Comparison of ENCODE assay signal across 12 cellular contexts in the genomic region with DNA sequence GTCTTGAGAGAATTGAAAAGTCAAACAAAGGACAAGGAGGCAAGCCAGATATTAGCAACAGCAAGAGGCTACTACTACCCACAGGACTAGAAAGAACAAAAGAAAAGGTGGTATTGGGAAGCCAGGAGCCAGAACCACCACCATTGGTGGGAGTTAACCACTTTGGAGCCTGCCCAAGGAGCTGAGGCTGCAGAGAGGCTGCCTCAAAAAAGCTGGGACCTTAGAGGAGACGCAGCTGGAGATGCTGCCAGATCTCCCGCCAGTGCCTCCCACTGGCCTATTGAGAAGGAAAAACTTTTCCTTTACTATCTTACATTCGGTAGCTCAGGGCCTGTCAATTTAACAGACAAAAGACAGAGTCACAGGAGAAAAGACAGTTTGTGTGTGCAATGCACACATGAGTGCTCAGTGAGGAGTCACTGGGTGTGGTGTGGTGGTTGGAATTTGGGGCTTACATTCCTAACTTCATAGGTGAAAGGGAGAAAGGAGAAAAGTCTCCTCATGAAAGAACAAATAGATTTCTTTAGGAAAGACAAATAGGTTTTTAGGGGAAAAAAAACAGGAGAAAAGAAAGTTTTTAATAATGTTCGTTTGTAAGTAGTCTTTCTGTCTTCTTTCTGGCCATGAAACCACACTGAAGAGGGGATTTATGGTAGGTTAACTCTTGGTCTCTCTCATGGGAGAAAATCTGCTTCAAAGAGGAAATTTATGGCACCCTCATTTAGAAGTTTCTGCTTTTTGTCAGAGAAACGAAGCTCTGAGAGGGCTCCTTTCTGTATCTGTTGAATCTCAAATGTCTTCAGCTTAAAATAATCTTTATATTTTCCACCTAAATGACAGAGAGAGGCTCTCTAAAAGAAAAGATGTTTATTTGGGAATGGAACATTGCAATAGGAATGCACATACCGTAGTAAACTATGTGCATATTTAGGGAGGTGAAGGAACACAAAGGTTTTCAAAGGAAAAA. TPM values are rescaled to one million over a fixed set of nuclear protein-coding genes. Genes with fewer than 3 reads are reported as not detected.
DNase-seq lines count a peak whose midpoint lies in the region; ATAC-seq and TF ChIP-seq lines count a peak whose summit lies in the region.
"Had no signal": no experiment of that assay in that cellular context is flagged by ENCODE, and none has a peak within 500 bp of the region (broad histone marks: within the 10 kb centered on the region; RNA-seq: fewer than 3 reads in every experiment).

No MANE protein-coding gene starts in this region.

- H3K27ac Mint-ChIP-seq in activated naive CD4-positive, alpha-beta T cell treated with anti-CD3 and anti-CD28 coated beads, Interleukin-2, amount 50 U/mL, for 24 hours: peak overlapping the region; percentile 89
- no peak overlapping the region for H3K27ac Mint-ChIP-seq in WTC11
- H3K27ac Mint-ChIP-seq in stimulated activated memory B cell treated with anti-CD40 and anti-IgM and Interleukin-4, amounts not matched to agents 10 μg/mL and 1 μg/mL and 100 μg/mL, for 72 hours: peak overlapping the region; percentile 43

- peaks cover 18% of the 10 kb centered on the region for H3K4me1 Mint-ChIP-seq in activated naive CD4-positive, alpha-beta T cell treated with anti-CD3 and anti-CD28 coated beads, Interleukin-2, amount 50 U/mL, for 24 hours
- H3K4me1 Mint-ChIP-seq in WTC11: peaks cover 44% of the 10 kb centered on the region
- peaks cover 12% of the 10 kb centered on the region for H3K4me1 Mint-ChIP-seq in stimulated activated memory B cell treated with anti-CD40 and anti-IgM and Interleukin-4, amounts not matched to agents 10 μg/mL and 1 μg/mL and 100 μg/mL, for 72 hours

- CTCF ChIA-PET in WTC11 (lab: Charles Lee): interaction anchor here (0.6 to 1.9 kb wide), 6 partner anchors 21 to 105 kb away, joined by 3 to 8 read pairs (median 4); a partner anchor contains a TSS

- no peaks in the 10 kb centered on the region for H3K36me3 Mint-ChIP-seq in activated naive CD4-positive, alpha-beta T cell treated with anti-CD3 and anti-CD28 coated beads, Interleukin-2, amount 50 U/mL, for 24 hours
- H3K36me3 Mint-ChIP-seq in WTC11: no peaks in the 10 kb centered on the region
- no peaks in the 10 kb centered on the region for H3K36me3 Mint-ChIP-seq in stimulated activated memory B cell treated with anti-CD40 and anti-IgM and Interleukin-4, amounts not matched to agents 10 μg/mL and 1 μg/mL and 100 μg/mL, for 72 hours

- no peak for TF ChIP-seq CTCF in WTC11 (IDR thresholded peaks at IDR 0.05)

- H3K27me3 Mint-ChIP-seq in activated naive CD4-positive, alpha-beta T cell treated with anti-CD3 and anti-CD28 coated beads, Interleukin-2, amount 50 U/mL, for 24 hours: no peaks in the 10 kb centered on the region
- H3K27me3 Mint-ChIP-seq in WTC11 (ENCODE audit: low read depth): peaks cover 80% of the 10 kb centered on the region
- H3K27me3 Mint-ChIP-seq in stimulated activated memory B cell treated with anti-CD40 and anti-IgM and Interleukin-4, amounts not matched to agents 10 μg/mL and 1 μg/mL and 100 μg/mL, for 72 hours: no peaks in the 10 kb centered on the region

- peak; percentile 54 for ATAC-seq in WTC11
- ATAC-seq in stimulated activated memory B cell treated with anti-CD40 and anti-IgM and Interleukin-4, amounts not matched to agents 10 μg/mL and 1 μg/mL and 100 μg/mL, for 72 hours: no peak
- no peak for ATAC-seq in left colon
- ATAC-seq: A549 had no signal

- intact Hi-C loops in left colon (cut with DNase I, micrococcal nuclease): no loop called here

- no peak for DNase-seq in activated naive CD4-positive, alpha-beta T cell (lab: John Stamatoyannopoulos, UW)
- DNase-seq in WTC11 (ENCODE audit: low spot score) (no peak), iPS-NIHi11 (ENCODE audit: low spot score) (peak; percentile 41), left colon (no peak), nucleus accumbens (lab: John Stamatoyannopoulos, UW) (no peak), Kasumi-1 (lab: John Stamatoyannopoulos, UW) (no peak)
- DNase-seq: brain microvascular endothelial cell, GOT3, NCI-H82 had no signal

- POLR2A ChIA-PET in WTC11 (lab: Charles Lee): no interaction called here

- H3K4me3 Mint-ChIP-seq in activated naive CD4-positive, alpha-beta T cell treated with anti-CD3 and anti-CD28 coated beads, Interleukin-2, amount 50 U/mL, for 24 hours: no peak overlapping the region
- no peak overlapping the region for H3K4me3 Mint-ChIP-seq in WTC11
- no peak overlapping the region for H3K4me3 Mint-ChIP-seq in stimulated activated memory B cell treated with anti-CD40 and anti-IgM and Interleukin-4, amounts not matched to agents 10 μg/mL and 1 μg/mL and 100 μg/mL, for 72 hours

- H3K9me3 Mint-ChIP-seq in activated naive CD4-positive, alpha-beta T cell treated with anti-CD3 and anti-CD28 coated beads, Interleukin-2, amount 50 U/mL, for 24 hours: no peaks in the 10 kb centered on the region
- H3K9me3 Mint-ChIP-seq in WTC11: peaks cover 15% of the 10 kb centered on the region
- H3K9me3 Mint-ChIP-seq in stimulated activated memory B cell treated with anti-CD40 and anti-IgM and Interleukin-4, amounts not matched to agents 10 μg/mL and 1 μg/mL and 100 μg/mL, for 72 hours: no peaks in the 10 kb centered on the region

TF ChIP-seq in WTC11, 78 proteins besides CTCF, POLR2A, EP300 and RAD21:
- TF ChIP-seq ATF1 (CRISPR knock-in tag; IDR thresholded peaks at IDR 0.05) (no peak), ZNF263 (CRISPR knock-in tag; IDR thresholded peaks at IDR 0.05; ENCODE audit: low read depth) (no peak), ZBTB21 (CRISPR knock-in tag; IDR thresholded peaks at IDR 0.05; ENCODE audit: borderline replicate concordance) (no peak), ZNF423 (CRISPR knock-in tag; IDR thresholded peaks at IDR 0.05) (peak; percentile 35; the same call in 1 of the 2 replicates), NFYB (CRISPR knock-in tag; conservative IDR thresholded peaks at IDR 0.05; ENCODE audit: low read depth) (no peak)
- TF ChIP-seq, protein P1, sequence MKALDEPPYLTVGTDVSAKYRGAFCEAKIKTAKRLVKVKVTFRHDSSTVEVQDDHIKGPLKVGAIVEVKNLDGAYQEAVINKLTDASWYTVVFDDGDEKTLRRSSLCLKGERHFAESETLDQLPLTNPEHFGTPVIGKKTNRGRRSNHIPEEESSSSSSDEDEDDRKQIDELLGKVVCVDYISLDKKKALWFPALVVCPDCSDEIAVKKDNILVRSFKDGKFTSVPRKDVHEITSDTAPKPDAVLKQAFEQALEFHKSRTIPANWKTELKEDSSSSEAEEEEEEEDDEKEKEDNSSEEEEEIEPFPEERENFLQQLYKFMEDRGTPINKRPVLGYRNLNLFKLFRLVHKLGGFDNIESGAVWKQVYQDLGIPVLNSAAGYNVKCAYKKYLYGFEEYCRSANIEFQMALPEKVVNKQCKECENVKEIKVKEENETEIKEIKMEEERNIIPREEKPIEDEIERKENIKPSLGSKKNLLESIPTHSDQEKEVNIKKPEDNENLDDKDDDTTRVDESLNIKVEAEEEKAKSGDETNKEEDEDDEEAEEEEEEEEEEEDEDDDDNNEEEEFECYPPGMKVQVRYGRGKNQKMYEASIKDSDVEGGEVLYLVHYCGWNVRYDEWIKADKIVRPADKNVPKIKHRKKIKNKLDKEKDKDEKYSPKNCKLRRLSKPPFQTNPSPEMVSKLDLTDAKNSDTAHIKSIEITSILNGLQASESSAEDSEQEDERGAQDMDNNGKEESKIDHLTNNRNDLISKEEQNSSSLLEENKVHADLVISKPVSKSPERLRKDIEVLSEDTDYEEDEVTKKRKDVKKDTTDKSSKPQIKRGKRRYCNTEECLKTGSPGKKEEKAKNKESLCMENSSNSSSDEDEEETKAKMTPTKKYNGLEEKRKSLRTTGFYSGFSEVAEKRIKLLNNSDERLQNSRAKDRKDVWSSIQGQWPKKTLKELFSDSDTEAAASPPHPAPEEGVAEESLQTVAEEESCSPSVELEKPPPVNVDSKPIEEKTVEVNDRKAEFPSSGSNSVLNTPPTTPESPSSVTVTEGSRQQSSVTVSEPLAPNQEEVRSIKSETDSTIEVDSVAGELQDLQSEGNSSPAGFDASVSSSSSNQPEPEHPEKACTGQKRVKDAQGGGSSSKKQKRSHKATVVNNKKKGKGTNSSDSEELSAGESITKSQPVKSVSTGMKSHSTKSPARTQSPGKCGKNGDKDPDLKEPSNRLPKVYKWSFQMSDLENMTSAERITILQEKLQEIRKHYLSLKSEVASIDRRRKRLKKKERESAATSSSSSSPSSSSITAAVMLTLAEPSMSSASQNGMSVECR (CRISPR knock-in tag; IDR thresholded peaks at IDR 0.05; ENCODE audit: borderline replicate concordance): no peak
- TF ChIP-seq, protein P2, sequence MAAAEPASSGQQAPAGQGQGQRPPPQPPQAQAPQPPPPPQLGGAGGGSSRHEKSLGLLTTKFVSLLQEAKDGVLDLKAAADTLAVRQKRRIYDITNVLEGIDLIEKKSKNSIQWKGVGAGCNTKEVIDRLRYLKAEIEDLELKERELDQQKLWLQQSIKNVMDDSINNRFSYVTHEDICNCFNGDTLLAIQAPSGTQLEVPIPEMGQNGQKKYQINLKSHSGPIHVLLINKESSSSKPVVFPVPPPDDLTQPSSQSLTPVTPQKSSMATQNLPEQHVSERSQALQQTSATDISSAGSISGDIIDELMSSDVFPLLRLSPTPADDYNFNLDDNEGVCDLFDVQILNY (CRISPR knock-in tag; IDR thresholded peaks at IDR 0.05): no peak
- TF ChIP-seq, protein P3, sequence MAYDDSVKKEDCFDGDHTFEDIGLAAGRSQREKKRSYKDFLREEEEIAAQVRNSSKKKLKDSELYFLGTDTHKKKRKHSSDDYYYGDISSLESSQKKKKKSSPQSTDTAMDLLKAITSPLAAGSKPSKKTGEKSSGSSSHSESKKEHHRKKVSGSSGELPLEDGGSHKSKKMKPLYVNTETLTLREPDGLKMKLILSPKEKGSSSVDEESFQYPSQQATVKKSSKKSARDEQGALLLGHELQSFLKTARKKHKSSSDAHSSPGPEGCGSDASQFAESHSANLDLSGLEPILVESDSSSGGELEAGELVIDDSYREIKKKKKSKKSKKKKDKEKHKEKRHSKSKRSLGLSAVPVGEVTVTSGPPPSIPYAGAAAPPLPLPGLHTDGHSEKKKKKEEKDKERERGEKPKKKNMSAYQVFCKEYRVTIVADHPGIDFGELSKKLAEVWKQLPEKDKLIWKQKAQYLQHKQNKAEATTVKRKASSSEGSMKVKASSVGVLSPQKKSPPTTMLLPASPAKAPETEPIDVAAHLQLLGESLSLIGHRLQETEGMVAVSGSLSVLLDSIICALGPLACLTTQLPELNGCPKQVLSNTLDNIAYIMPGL (CRISPR knock-in tag; IDR thresholded peaks at IDR 0.05): no peak
- TF ChIP-seq, protein P4, sequence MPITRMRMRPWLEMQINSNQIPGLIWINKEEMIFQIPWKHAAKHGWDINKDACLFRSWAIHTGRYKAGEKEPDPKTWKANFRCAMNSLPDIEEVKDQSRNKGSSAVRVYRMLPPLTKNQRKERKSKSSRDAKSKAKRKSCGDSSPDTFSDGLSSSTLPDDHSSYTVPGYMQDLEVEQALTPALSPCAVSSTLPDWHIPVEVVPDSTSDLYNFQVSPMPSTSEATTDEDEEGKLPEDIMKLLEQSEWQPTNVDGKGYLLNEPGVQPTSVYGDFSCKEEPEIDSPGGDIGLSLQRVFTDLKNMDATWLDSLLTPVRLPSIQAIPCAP (CRISPR knock-in tag; IDR thresholded peaks at IDR 0.05): no peak
TF ChIP-seq in WTC11: peak in this region for 1.

RNA-seq across cellular contexts. Expression of a gene that starts 52.6 kb away (rescaled TPM):
- 3.0 to 3.8 TPM (median 3.7 TPM) in 3 replicates for total RNA-seq in WTC11 (2021)
- 10 to 100 TPM; 13.3 to 23.8 TPM for total RNA-seq in left colon
